In the genomic region with DNA sequence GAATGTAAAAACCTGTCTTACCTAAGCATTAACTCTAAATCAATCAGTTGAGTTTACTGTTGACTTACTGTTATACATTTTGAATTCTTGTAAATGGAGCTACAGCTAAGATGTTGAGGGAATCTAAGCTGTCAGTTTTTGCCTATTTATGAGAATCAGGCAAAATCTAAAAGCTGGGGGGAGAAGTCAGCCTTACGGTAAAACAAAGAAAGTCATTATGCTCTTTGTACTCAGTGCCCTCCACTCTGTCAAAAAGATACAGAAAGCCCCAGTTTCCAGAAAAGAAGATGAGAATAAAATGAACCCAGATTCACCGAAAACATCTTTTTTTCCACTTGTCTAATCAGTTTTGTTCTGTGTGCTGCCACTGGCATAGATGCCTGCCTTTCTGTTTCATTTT, we compare ENCODE assay signal across 16 cellular contexts.
"Had no signal": no experiment of that assay in that cellular context is flagged by ENCODE, and none has a peak within 500 bp of the region (broad histone marks: within the 10 kb centered on the region; RNA-seq: fewer than 3 reads in every experiment).

No MANE protein-coding gene starts in this region.

- H3K4me3 ChIP-seq: body of pancreas, coronary artery, heart right ventricle, ovary, SJCRH30, stomach, uterus had no signal

- H3K27me3 ChIP-seq: body of pancreas, ovary, stomach, uterus had no signal

- H3K27ac ChIP-seq: body of pancreas, coronary artery, heart right ventricle, ovary, SJCRH30, stomach, uterus had no signal

- H3K4me1 ChIP-seq: body of pancreas, SJCRH30, uterus had no signal

- DNase-seq: activated CD4-positive, alpha-beta T cell treated with anti-CD3 and anti-CD28 coated beads for 48 hours; activated gamma-delta T cell; amniotic stem cell; body of pancreas; central memory CD4-positive, alpha-beta T cell; effector CD8-positive, alpha-beta T cell; heart right ventricle; islet precursor cell; mammary epithelial cell; nephron progenitor cell; ovary; SJCRH30; stimulated activated CD4-positive, alpha-beta T cell treated with anti-CD3 and anti-CD28 coated beads, Interleukin-2, amount 100 ng/mL, for 48 hours; stomach; uterus had no signal

- H3K27ac Mint-ChIP-seq: nephron progenitor cell had no signal

- H3K4me3 Mint-ChIP-seq: nephron progenitor cell had no signal

- H3K36me3 ChIP-seq: heart right ventricle, ovary, SJCRH30, stomach, uterus had no signal

- H3K9me3 ChIP-seq: body of pancreas, ovary, SJCRH30, uterus had no signal
